ENCODE assay signal across 9 cellular contexts in genomic region chr19:16682539-16682938, GRCh38. TPM values are rescaled to one million over a fixed set of nuclear protein-coding genes. Genes with fewer than 3 reads are reported as not detected.
"Had no signal": no experiment of that assay in that cellular context is flagged by ENCODE, and none has a peak within 500 bp of the region (broad histone marks: within the 10 kb centered on the region; RNA-seq: fewer than 3 reads in every experiment).

No MANE protein-coding gene starts in this region.

- DNase-seq: GDM1, GF-D8 had no signal

- H3K4me3 ChIP-seq: GM12878 had no signal

- ATAC-seq: GM12878 had no signal

- FAIRE-seq: G401.6, GM12878, GM12891, GM12892, GM18507, GM19239 had no signal

RNA-seq across cellular contexts. Expression of gene NWD1, which starts 37.1 kb away (rescaled TPM):
- total RNA-seq: G401 had no signal
